8 cellular contexts compared by ENCODE assay signal in genomic region chr1:11858968-11859871, GRCh38.
DNase-seq lines count a peak whose midpoint lies in the region; ATAC-seq and TF ChIP-seq lines count a peak whose summit lies in the region.

No MANE protein-coding gene starts in this region.

- H3K4me3 ChIP-seq in iPS-15b (ENCODE audit: low read depth, low read length) = peak overlapping the region; percentile 35

- H3K36me3 ChIP-seq in iPS-15b (ENCODE audit: control insufficient read depth, insufficient read depth, low read length) = no peaks in the 10 kb centered on the region

- peak; percentile 54 for DNase-seq in DMS 273 (lab: John Stamatoyannopoulos, UW; ENCODE audit: unreplicated experiment)
- DNase-seq in DMS 273 treated with DMSO at 0.1 percent for 48 hours (lab: John Stamatoyannopoulos, UW) = no peak
- DNase-seq in activated naive CD4-positive, alpha-beta T cell treated with anti-CD3 and anti-CD28 coated beads, Interleukin-2, amount 50 U/mL, for 16 hours = peak; percentile 72
- DNase-seq in stimulated activated CD4-positive, alpha-beta T cell treated with anti-CD3 and anti-CD28 coated beads, Interleukin-1b, Interleukin-23, amount 100 ng/mL, for 48 hours = peak; percentile 67
- no peak for DNase-seq in NCI-H128 (lab: John Stamatoyannopoulos, UW; ENCODE audit: unreplicated experiment)

- no peak overlapping the region for H3K9ac ChIP-seq in iPS-15b (ENCODE audit: low read depth, low read length)

- H3K4me1 ChIP-seq in iPS-15b (ENCODE audit: control insufficient read depth, insufficient read depth, low read length) = no peaks in the 10 kb centered on the region

- peaks cover 37% of the 10 kb centered on the region for H3K27me3 ChIP-seq in iPS-15b (ENCODE audit: control insufficient read depth, insufficient read depth, low read length)

- ATAC-seq in SK-N-SH treated with all-trans-retinoic acid at 6 μM for 48 hours (peak; percentile 88), HG03135 (IDR thresholded peaks at IDR 0.05; ENCODE audit: unreplicated experiment) (no peak)

- no peaks in the 10 kb centered on the region for H3K9me3 ChIP-seq in iPS-15b (ENCODE audit: control insufficient read depth, insufficient read depth, low read length)

TF ChIP-seq in SK-N-SH treated with all-trans-retinoic acid at 6 μM for 48 hours, 23 proteins besides CTCF, POLR2A, EP300 and RAD21:
- 0 out of 2 replicates have a peak, but pooled peaks have one; percentile 67 for TF ChIP-seq SNAI2 (CRISPR knock-in tag; IDR thresholded peaks at IDR 0.05)
- no peak for TF ChIP-seq ZNF8 (CRISPR knock-in tag; IDR thresholded peaks at IDR 0.05)

Comparison
In these comparisons a context has a peak if more than half of its experiments do, and no peak if none do; other contexts are left out.
1. DNase-seq: peak in DMS 273 (single experiment), activated naive CD4-positive, alpha-beta T cell treated with anti-CD3 and anti-CD28 coated beads, Interleukin-2, amount 50 U/mL, for 16 hours (single experiment) and stimulated activated CD4-positive, alpha-beta T cell treated with anti-CD3 and anti-CD28 coated beads, Interleukin-1b, Interleukin-23, amount 100 ng/mL, for 48 hours (single experiment); none in DMS 273 treated with DMSO at 0.1 percent for 48 hours (single experiment) and NCI-H128 (single experiment).